Comparison of ENCODE assay signal across 22 cellular contexts in genomic region chr15:90227336-90227735, GRCh38. TPM values are rescaled to one million over a fixed set of nuclear protein-coding genes. Genes with fewer than 3 reads are reported as not detected.
"Had no signal": no experiment of that assay in that cellular context is flagged by ENCODE, and none has a peak within 500 bp of the region (broad histone marks: within the 10 kb centered on the region; RNA-seq: fewer than 3 reads in every experiment).

No MANE protein-coding gene starts in this region.

- H3K4me3 ChIP-seq: coronary artery, hepatocyte, lung, suprapubic skin, thyroid gland had no signal

- ATAC-seq: left cardiac atrium; left ventricle myocardium superior; right cardiac atrium; stimulated activated naive CD8-positive, alpha-beta T cell treated with anti-CD3 and anti-CD28 coated beads, Interleukin-15, Interleukin-2, amounts not matched to agents 100 U/mL and 50 U/mL, for 24 hours had no signal

- H3K27me3 Mint-ChIP-seq: type B pancreatic cell had no signal

- H3K4me2 ChIP-seq: hepatocyte had no signal

- DNase-seq: effector CD4-positive, alpha-beta T cell; endodermal cell; foreskin melanocyte; head of caudate nucleus; kidney; left cardiac atrium; left ventricle myocardium superior; mesenchymal stem cell; midbrain; small intestine; stimulated activated CD4-positive, alpha-beta T cell treated with anti-CD3 and anti-CD28 coated beads, Interleukin-2, amount 100 ng/mL, for 48 hours; stimulated activated naive CD8-positive, alpha-beta T cell treated with anti-CD3 and anti-CD28 coated beads, Interleukin-15, Interleukin-2, amounts not matched to agents 100 U/mL and 50 U/mL, for 24 hours; thyroid gland had no signal

- H2AFZ ChIP-seq: hepatocyte had no signal

- H3K4me1 Mint-ChIP-seq: endodermal cell had no signal

- H3K9me3 ChIP-seq: neutrophil, suprapubic skin, thyroid gland had no signal

- H3K9me3 Mint-ChIP-seq: endodermal cell, type B pancreatic cell had no signal

- H3K27ac ChIP-seq: coronary artery, hepatocyte, neutrophil, suprapubic skin, thyroid gland had no signal

- H3K27me3 ChIP-seq: hepatocyte, neutrophil, suprapubic skin, thyroid gland had no signal

- H3K27ac Mint-ChIP-seq: endodermal cell, type B pancreatic cell had no signal

- H3K4me3 Mint-ChIP-seq: endodermal cell, type B pancreatic cell had no signal

RNA-seq across cellular contexts. Expression of gene TTLL13, which starts 22.0 kb away (rescaled TPM):
- total RNA-seq: hepatocyte, left cardiac atrium, osteocyte, posterior vena cava had no signal
- polyA plus RNA-seq: hepatocyte had no signal
